29 cellular contexts compared by ENCODE assay signal in the genomic region with DNA sequence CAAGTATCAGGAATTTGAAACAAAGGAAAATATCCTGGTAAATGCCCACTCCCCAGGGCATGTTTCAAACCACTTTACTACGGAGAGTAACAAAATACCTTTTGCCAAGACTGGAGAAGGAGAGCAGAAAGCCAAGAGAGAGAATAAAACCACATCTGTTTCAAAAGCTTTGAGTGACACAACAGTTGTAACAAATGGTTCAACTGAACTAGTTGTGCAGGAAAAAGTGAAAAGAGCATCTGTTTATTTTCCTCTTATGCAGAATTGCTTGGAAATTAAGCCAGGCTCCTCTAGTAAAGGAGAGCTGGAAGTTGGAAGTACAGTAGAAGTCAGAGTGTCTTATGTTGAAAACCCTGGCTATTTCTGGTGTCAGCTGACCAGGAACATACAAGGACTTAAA. TPM values are rescaled to one million over a fixed set of nuclear protein-coding genes. Genes with fewer than 3 reads are reported as not detected.
"Had no signal": no experiment of that assay in that cellular context is flagged by ENCODE, and none has a peak within 500 bp of the region (broad histone marks: within the 10 kb centered on the region; RNA-seq: fewer than 3 reads in every experiment).

No MANE protein-coding gene starts in this region.

- H3K36me3 ChIP-seq: esophagus muscularis mucosa, gastrocnemius medialis, heart right ventricle, left lung, lower lobe of right lung had no signal

- ATAC-seq: heart right ventricle, left cardiac atrium, left lung, left ventricle myocardium superior, lower lobe of right lung, mucosa of descending colon had no signal

- H3K4me1 ChIP-seq: esophagus muscularis mucosa, gastrocnemius medialis, heart right ventricle, left lung, lower lobe of right lung had no signal

- DNase-seq: dermis blood vessel endothelial cell; dorsolateral prefrontal cortex; effector CD4-positive, alpha-beta T cell; effector memory CD4-positive, alpha-beta T cell; foreskin fibroblast; foreskin melanocyte; gastrocnemius medialis; glutamatergic neuron; head of caudate nucleus; heart right ventricle; hippocampal formation; left cardiac atrium; left lung; left ventricle myocardium superior; lower lobe of right lung; mesenchymal stem cell; mucosa of descending colon had no signal

- H3K27ac ChIP-seq: coronary artery, dorsolateral prefrontal cortex, esophagus muscularis mucosa, gastrocnemius medialis, heart right ventricle, left lung, lower lobe of right lung had no signal

- H3K4me3 ChIP-seq: coronary artery, dorsolateral prefrontal cortex, esophagus muscularis mucosa, gastrocnemius medialis, heart right ventricle, left lung, lower lobe of right lung, mucosa of descending colon had no signal

- H3K4me3 Mint-ChIP-seq: mesothelial cell of epicardium had no signal

- H3K9me3 ChIP-seq: esophagus muscularis mucosa, gastrocnemius medialis, lower lobe of right lung, mucosa of descending colon had no signal

- H3K4me1 Mint-ChIP-seq: mesothelial cell of epicardium had no signal

- H3K27me3 ChIP-seq: dorsolateral prefrontal cortex, esophagus muscularis mucosa, gastrocnemius medialis, heart right ventricle, left lung had no signal

- H3K27ac Mint-ChIP-seq: mesothelial cell of epicardium had no signal

- H3K36me3 Mint-ChIP-seq: mesothelial cell of epicardium had no signal

RNA-seq across cellular contexts. Expression of gene TDRD6, which starts 2.4 kb away (rescaled TPM):
- total RNA-seq: endothelial cell of umbilical vein had no signal

RNA-seq across cellular contexts. Expression of gene CYP39A1, which starts 37.5 kb away (rescaled TPM):
- total RNA-seq: endothelial cell of umbilical vein had no signal
- polyA plus RNA-seq: endothelial cell of umbilical vein had no signal

RNA-seq across cellular contexts. Expression of gene PLA2G7, which starts 45.0 kb away (rescaled TPM):
- total RNA-seq: dermis blood vessel endothelial cell, endothelial cell of umbilical vein, gastrocnemius medialis, glomerular endothelial cell, lung microvascular endothelial cell had no signal
- polyA plus RNA-seq: endothelial cell of umbilical vein had no signal

RNA-seq across cellular contexts. Expression of gene ANKRD66, which starts 56.6 kb away (rescaled TPM):
- total RNA-seq: dermis blood vessel endothelial cell, endothelial cell of umbilical vein, epithelial cell of proximal tubule, esophagus muscularis mucosa, gastrocnemius medialis, glomerular endothelial cell, heart right ventricle, kidney epithelial cell, left cardiac atrium, left ventricle myocardium superior, lower leg skin, lung microvascular endothelial cell, mesenteric fat pad, mesothelial cell of epicardium, mucosa of descending colon had no signal
- polyA plus RNA-seq: endothelial cell of umbilical vein, esophagus, heart right ventricle, keratinocyte had no signal
